Comparison of ENCODE assay signal across 1 cellular context in genomic region chr11:48025293-48025982, GRCh38.
TF ChIP-seq lines count a peak whose summit lies in the region.

No MANE protein-coding gene starts in this region.

TF ChIP-seq in WTC11, 78 proteins besides CTCF, POLR2A, EP300 and RAD21 (continued from another document):
- TF ChIP-seq AFF4 (CRISPR knock-in tag; IDR thresholded peaks at IDR 0.05; ENCODE audit: borderline replicate concordance) = no peak
- no peak for TF ChIP-seq EMX1 (CRISPR knock-in tag; IDR thresholded peaks at IDR 0.05)
- no peak for TF ChIP-seq ESRRA (CRISPR knock-in tag; IDR thresholded peaks at IDR 0.05; ENCODE audit: borderline replicate concordance)
- no peak for TF ChIP-seq ZNF232 (CRISPR knock-in tag; IDR thresholded peaks at IDR 0.05)
- TF ChIP-seq CBFB (CRISPR knock-in tag; IDR thresholded peaks at IDR 0.05; ENCODE audit: low read depth) = no peak
- TF ChIP-seq NR3C1 (CRISPR knock-in tag; conservative IDR thresholded peaks at IDR 0.05; ENCODE audit: low read depth) = no peak
- TF ChIP-seq SMAD4 (CRISPR knock-in tag; IDR thresholded peaks at IDR 0.05) = no peak
- no peak for TF ChIP-seq E2F4 (CRISPR knock-in tag; IDR thresholded peaks at IDR 0.05; ENCODE audit: borderline replicate concordance, low read depth)
- no peak for TF ChIP-seq TEAD1 (CRISPR knock-in tag; IDR thresholded peaks at IDR 0.05)
- no peak for TF ChIP-seq ARID4B (CRISPR knock-in tag; IDR thresholded peaks at IDR 0.05; ENCODE audit: borderline replicate concordance)
